11 cellular contexts compared by ENCODE assay signal in genomic region chr9:69579032-69579748, GRCh38.
A peak's percentile ranks its signal among the peaks of the same experiment; 100 is the strongest.
DNase-seq lines count a peak whose midpoint lies in the region; ATAC-seq lines count a peak whose summit lies in the region.
"Had no signal": no experiment of that assay in that cellular context is flagged by ENCODE, and none has a peak within 500 bp of the region (broad histone marks: within the 10 kb centered on the region; RNA-seq: fewer than 3 reads in every experiment).

No MANE protein-coding gene starts in this region.

- peaks cover 2% of the 10 kb centered on the region for H3K79me1 ChIP-seq in mesenchymal stem cell (replicated peaks; ENCODE audit: low read length, poor library complexity, severe bottlenecking)

- peak overlapping the region; percentile 61 for H2AK5ac ChIP-seq in mesenchymal stem cell (ENCODE audit: low read length, severe bottlenecking)

- no peak overlapping the region for H2BK120ac ChIP-seq in mesenchymal stem cell (ENCODE audit: low read depth, low read length)

- no peak overlapping the region for H3K23ac ChIP-seq in mesenchymal stem cell (ENCODE audit: low read length in 2 of 2)

- H3K4me3 ChIP-seq in H7 (ENCODE audit: insufficient read depth, low read depth, low read length), result no peak overlapping the region
- H3K4me3 ChIP-seq in NT2/D1 (ENCODE audit: insufficient read length, low read depth), result no peak overlapping the region
- H3K4me3 ChIP-seq in mesenchymal stem cell (ENCODE audit: insufficient read depth in 1 of 2, low read depth in 1 of 2, low read length in 2 of 2), result no peak overlapping the region
- H3K4me3 ChIP-seq: GM12878, GM23248, HAP-1 had no signal

- 87% methylated on average over 5 of the region's 6 CpGs for WGBS in mesenchymal stem cell

- no peak overlapping the region for H3K27ac ChIP-seq in mesenchymal stem cell (ENCODE audit: low read length, poor library complexity, severe bottlenecking)
- H3K27ac ChIP-seq: GM23248 had no signal

- no peak overlapping the region for H2BK5ac ChIP-seq in mesenchymal stem cell (ENCODE audit: low read depth, low read length, poor library complexity, severe bottlenecking)

- H4K91ac ChIP-seq in mesenchymal stem cell (ENCODE audit: low read length), result no peak overlapping the region

- H3K18ac ChIP-seq in mesenchymal stem cell (ENCODE audit: low read depth in 1 of 2, low read length in 2 of 2), result no peak overlapping the region

- H3K4me2 ChIP-seq in mesenchymal stem cell (ENCODE audit: low read length, poor library complexity, severe bottlenecking), result no peak overlapping the region

- H4K8ac ChIP-seq in mesenchymal stem cell (ENCODE audit: low read length), result no peak overlapping the region

- H3K9me3 ChIP-seq in NT2/D1 (ENCODE audit: insufficient read depth, low read length) (no peaks in the 10 kb centered on the region), mesenchymal stem cell (ENCODE audit: control insufficient read depth, low read length) (no peaks in the 10 kb centered on the region)

- H3K14ac ChIP-seq in mesenchymal stem cell (ENCODE audit: low read length in 2 of 2), result no peak overlapping the region

- no peak overlapping the region for H2AFZ ChIP-seq in mesenchymal stem cell (ENCODE audit: low read depth, low read length)
- H2AFZ ChIP-seq: GM23248 had no signal

- peak; percentile 5 for DNase-seq in H7
- peak; percentile 1 for DNase-seq in NT2/D1 (ENCODE audit: low read depth, low spot score)
- no peak for DNase-seq in mesenchymal stem cell
- no peak for DNase-seq in stimulated activated CD4-positive, alpha-beta T cell treated with anti-CD3 and anti-CD28 coated beads, Interleukin-12 subunit alpha, Interleukin-12 subunit beta, amount 100 ng/mL, for 4 hours
- no peak for DNase-seq in 8988T
- DNase-seq: CD4-positive, CD25-positive, alpha-beta regulatory T cell; GM23248 had no signal

- H3K4me1 ChIP-seq in NT2/D1 (ENCODE audit: insufficient read depth, insufficient read length) (peaks cover 2% of the 10 kb centered on the region), mesenchymal stem cell (ENCODE audit: control insufficient read depth, insufficient read depth, low read depth, low read length) (peaks cover 7% of the 10 kb centered on the region)

- H3K27me3 ChIP-seq in H7 (ENCODE audit: control insufficient read depth, insufficient read depth, low read length) (peaks cover 47% of the 10 kb centered on the region), NT2/D1 (ENCODE audit: insufficient read depth, insufficient read length) (peaks cover 36% of the 10 kb centered on the region), mesenchymal stem cell (ENCODE audit: control insufficient read depth in 1 of 2, insufficient read depth in 1 of 2, low read length in 2 of 2) (no peaks in the 10 kb centered on the region)

- H3K9ac ChIP-seq in NT2/D1 (ENCODE audit: insufficient read length, low read depth) (no peak overlapping the region), mesenchymal stem cell (ENCODE audit: low read length) (no peak overlapping the region)
- H3K9ac ChIP-seq: GM23248 had no signal

- H2BK15ac ChIP-seq in mesenchymal stem cell (ENCODE audit: low read depth, poor library complexity, severe bottlenecking), result no peak overlapping the region

- H3K4ac ChIP-seq in mesenchymal stem cell (ENCODE audit: low read depth in 1 of 2, low read length in 2 of 2), result no peak overlapping the region

- ATAC-seq in HG03039 (IDR thresholded peaks at IDR 0.05; ENCODE audit: unreplicated experiment) (no peak), GM18861 (IDR thresholded peaks at IDR 0.05; ENCODE audit: unreplicated experiment) (no peak)
- ATAC-seq: GM12878 had no signal

- H3K36me3 ChIP-seq in H7 (replicated peaks; ENCODE audit: control insufficient read depth, insufficient read depth, low read length) (no peaks in the 10 kb centered on the region), NT2/D1 (ENCODE audit: insufficient read depth, insufficient read length, low read length) (no peaks in the 10 kb centered on the region), mesenchymal stem cell (ENCODE audit: control insufficient read depth in 1 of 2, insufficient read depth in 2 of 2, low read depth in 1 of 2, low read length in 2 of 2) (no peaks in the 10 kb centered on the region)
- H3K36me3 ChIP-seq: HAP-1 had no signal

- no peak overlapping the region for H2BK12ac ChIP-seq in mesenchymal stem cell (ENCODE audit: low read length in 2 of 2)

Comparison
In these comparisons a context has a peak if more than half of its experiments do, and no peak if none do; other contexts are left out.
1. DNase-seq: peak in H7 (single experiment) and NT2/D1 (single experiment); none in mesenchymal stem cell (single experiment), stimulated activated CD4-positive, alpha-beta T cell treated with anti-CD3 and anti-CD28 coated beads, Interleukin-12 subunit alpha, Interleukin-12 subunit beta, amount 100 ng/mL, for 4 hours (single experiment) and 8988T (single experiment).